In genomic region chr14:94135476-94135875, GRCh38 we compare ENCODE assay signal across 25 cellular contexts. TPM values are rescaled to one million over a fixed set of nuclear protein-coding genes. Genes with fewer than 3 reads are reported as not detected.
"Had no signal": no experiment of that assay in that cellular context is flagged by ENCODE, and none has a peak within 500 bp of the region (broad histone marks: within the 10 kb centered on the region; RNA-seq: fewer than 3 reads in every experiment).

No MANE protein-coding gene starts in this region.

- DNase-seq: dermis blood vessel endothelial cell; dorsolateral prefrontal cortex; effector CD4-positive, alpha-beta T cell; effector memory CD4-positive, alpha-beta T cell; erythroblast; esophagus squamous epithelium; foreskin fibroblast; foreskin melanocyte; gastrocnemius medialis; glutamatergic neuron; hypothalamus; immature natural killer cell; left cardiac atrium; left lung; left ventricle myocardium superior; lower lobe of right lung; mesenchymal stem cell; mucosa of descending colon; naive B cell had no signal

- H3K9me3 Mint-ChIP-seq: immature natural killer cell had no signal

- H3K27ac ChIP-seq: coronary artery, dorsolateral prefrontal cortex, epithelial cell of prostate, esophagus squamous epithelium, gastrocnemius medialis, hepatocyte, left lung, lower lobe of right lung had no signal

- H3K4me3 ChIP-seq: coronary artery, dorsolateral prefrontal cortex, esophagus squamous epithelium, gastrocnemius medialis, hepatocyte, left lung, lower lobe of right lung, mucosa of descending colon had no signal

- H3K9me3 ChIP-seq: esophagus squamous epithelium, gastrocnemius medialis, lower lobe of right lung, mucosa of descending colon had no signal

- H3K36me3 ChIP-seq: esophagus squamous epithelium, gastrocnemius medialis, left lung, lower lobe of right lung had no signal

- ATAC-seq: esophagus mucosa, gastrocnemius medialis, left cardiac atrium, left lung, left ventricle myocardium superior, lower lobe of right lung, mucosa of descending colon had no signal

- H3K36me3 Mint-ChIP-seq: immature natural killer cell, mesothelial cell of epicardium had no signal

- H3K4me1 Mint-ChIP-seq: mesothelial cell of epicardium had no signal

- H3K27ac Mint-ChIP-seq: immature natural killer cell, mesothelial cell of epicardium, naive B cell had no signal

- H3K27me3 ChIP-seq: dorsolateral prefrontal cortex, gastrocnemius medialis, hepatocyte had no signal

- H3K4me3 Mint-ChIP-seq: immature natural killer cell, mesothelial cell of epicardium had no signal

RNA-seq across cellular contexts. Expression of gene PPP4R4, which starts 38.6 kb away (rescaled TPM):
- total RNA-seq: dermis blood vessel endothelial cell, lung microvascular endothelial cell had no signal
- polyA plus RNA-seq: immature natural killer cell had no signal
